1 cellular context compared by ENCODE assay signal in genomic region chr6:43256670-43257664, GRCh38.
A peak's percentile ranks its signal among the peaks of the same experiment; 100 is the strongest.
TF ChIP-seq lines count a peak whose summit lies in the region.

No MANE protein-coding gene starts in this region.

TF ChIP-seq in K562, 482 proteins besides CTCF, POLR2A, EP300 and RAD21:
- TF ChIP-seq ZBTB34 (CRISPR knock-in tag; IDR thresholded peaks at IDR 0.05) = no peak
- TF ChIP-seq RBM25 (IDR thresholded peaks at IDR 0.05; ENCODE audit: low read depth, low read length, severe bottlenecking) = peak; percentile 85
- TF ChIP-seq TARDBP (IDR thresholded peaks at IDR 0.05) = no peak
- TF ChIP-seq KDM1A (IDR thresholded peaks at IDR 0.05) = 0 out of 4 replicates have a peak, but pooled peaks of 1 of the 2 experiments have one; percentile 42
- TF ChIP-seq MIER1 (IDR thresholded peaks at IDR 0.05; ENCODE audit: low read depth) = no peak
- TF ChIP-seq STAG1 (CRISPR knock-in tag; IDR thresholded peaks at IDR 0.05; ENCODE audit: borderline replicate concordance) = 0 out of 2 replicates have a peak, but pooled peaks have one; percentile 2
- TF ChIP-seq ZNF175 (CRISPR knock-in tag; IDR thresholded peaks at IDR 0.05; ENCODE audit: low read depth) = no peak
- peak; percentile 68 for TF ChIP-seq BCOR (IDR thresholded peaks at IDR 0.05)
